Comparison of ENCODE assay signal across 8 cellular contexts in the genomic region with DNA sequence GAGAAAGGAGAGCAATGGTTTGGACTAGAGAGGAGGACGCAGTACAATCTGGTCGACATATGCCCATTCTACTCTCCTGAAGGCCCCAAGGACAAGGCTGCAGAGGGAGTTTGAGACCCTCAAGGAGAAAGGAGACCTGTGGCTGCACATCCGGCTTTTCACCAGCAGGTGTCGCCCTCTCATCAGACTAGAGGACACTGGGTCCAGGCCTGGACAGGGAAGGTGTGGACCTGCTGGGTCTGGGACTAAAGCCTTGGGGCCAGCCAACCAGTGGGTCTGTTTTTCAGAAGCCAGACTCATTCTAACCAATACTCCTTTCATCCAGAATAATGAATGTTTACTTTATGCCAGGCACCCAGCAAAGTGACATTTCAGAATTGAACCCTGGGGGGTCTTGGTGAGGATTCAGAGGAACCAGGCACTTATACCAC. TPM values are rescaled to one million over a fixed set of nuclear protein-coding genes. Genes with fewer than 3 reads are reported as not detected.
DNase-seq lines count a peak whose midpoint lies in the region; ATAC-seq and TF ChIP-seq lines count a peak whose summit lies in the region.

No MANE protein-coding gene starts in this region.

- H3K27me3 Mint-ChIP-seq in T-helper 2 cell treated with Interferon-gamma antibody and Interleukin-4, amounts not matched to agents 5 μg/mL and 100 μg/mL, for 36 hours (ENCODE audit: low read depth), result peaks cover 4% of the 10 kb centered on the region

- ATAC-seq in right cardiac atrium, result peak; percentile 15 to 25
- peak; percentile 15 to 17 for ATAC-seq in gastrocnemius medialis
- no peak for ATAC-seq in GM21515 (IDR thresholded peaks at IDR 0.05; ENCODE audit: unreplicated experiment)
- no peak for ATAC-seq in GM21576 (IDR thresholded peaks at IDR 0.05; ENCODE audit: unreplicated experiment)

- peak; percentile 93 for TF ChIP-seq CTCF in GM10266 (IDR thresholded peaks at IDR 0.05; ENCODE audit: control insufficient read depth, insufficient read depth, low read depth, missing control alignments)
- peak; percentile 97 for TF ChIP-seq CTCF in NB4 (IDR thresholded peaks at IDR 0.05; ENCODE audit: low read depth, low read length)
- TF ChIP-seq CTCF in gastrocnemius medialis (IDR thresholded peaks at IDR 0.05 in 4 of 5, conservative IDR thresholded peaks at IDR 0.05 in 1 of 5), result peak; percentile 95 to 99 (median 99)

- H3K4me1 ChIP-seq in right cardiac atrium (ENCODE audit: control insufficient read depth, insufficient read depth, low read length), result peaks cover 2% of the 10 kb centered on the region
- H3K4me1 ChIP-seq in gastrocnemius medialis, result peaks cover 12 to 17% of the 10 kb centered on the region in 2 donors

- DNase-seq in GM10266 (ENCODE audit: extremely low spot score), result peak; percentile 72
- DNase-seq in NB4 (ENCODE audit: low read depth), result peak; percentile 72
- DNase-seq in T-helper 2 cell treated with Interferon-gamma antibody and Interleukin-4, amounts not matched to agents 5 μg/mL and 100 μg/mL, for 36 hours (ENCODE audit: low spot score), result peak; percentile 56
- DNase-seq in amniotic stem cell (lab: John Stamatoyannopoulos, UW), result peak; percentile 34
- DNase-seq in right cardiac atrium, result peak; percentile 78 to 92 (median 89)
- peak; percentile 59 to 84 for DNase-seq in gastrocnemius medialis

- no peaks in the 10 kb centered on the region for H3K36me3 Mint-ChIP-seq in T-helper 2 cell treated with Interferon-gamma antibody and Interleukin-4, amounts not matched to agents 5 μg/mL and 100 μg/mL, for 36 hours (ENCODE audit: low read depth)

- peaks cover 9% of the 10 kb centered on the region for H3K4me1 Mint-ChIP-seq in T-helper 2 cell treated with Interferon-gamma antibody and Interleukin-4, amounts not matched to agents 5 μg/mL and 100 μg/mL, for 36 hours (ENCODE audit: low read depth)

- H3K9me3 Mint-ChIP-seq in T-helper 2 cell treated with Interferon-gamma antibody and Interleukin-4, amounts not matched to agents 5 μg/mL and 100 μg/mL, for 36 hours, result no peaks in the 10 kb centered on the region

- intact Hi-C loops in right cardiac atrium (cut with DNase I), result loop anchor here in 3 of 4 donors (2.0 to 5.0 kb wide), 2 partner anchors 46 to 48 kb away; no protein-coding TSS in a partner anchor
- intact Hi-C loops in gastrocnemius medialis (cut with DNase I; ENCODE audit: low total_unique reads), result loop anchor here (1.0 kb wide), 2 partner anchors 23 to 47 kb away; no protein-coding TSS in a partner anchor

- no peak overlapping the region for H3K4me3 Mint-ChIP-seq in T-helper 2 cell treated with Interferon-gamma antibody and Interleukin-4, amounts not matched to agents 5 μg/mL and 100 μg/mL, for 36 hours

- no peak overlapping the region for H3K27ac ChIP-seq in right cardiac atrium (ENCODE audit: low read length)
- H3K27ac ChIP-seq in gastrocnemius medialis, result peak overlapping the region in 3 of 4 donors; percentile 12 to 100 (median 97)

- WGBS in right cardiac atrium, result 2% methylated on average over 4 of the region's 4 CpGs

- in situ Hi-C loops in gastrocnemius medialis (cut with MboI; ENCODE audit: low sequenced_read_pairs in 4 of 4), result loop anchor here in 2 of 4 donors (10.0 kb wide), 1 partner anchor 46 kb away; no protein-coding TSS in a partner anchor

- no peak for TF ChIP-seq POLR2A in NB4 (IDR thresholded peaks at IDR 0.05; ENCODE audit: extremely low read depth, insufficient read length)
- TF ChIP-seq POLR2A in gastrocnemius medialis (IDR thresholded peaks at IDR 0.05), result peak in 1 of 2 donors; percentile 28

- H3K4me3 ChIP-seq in NB4 (ENCODE audit: low read depth, low read length) (no peak overlapping the region), right cardiac atrium (ENCODE audit: low read length) (no peak overlapping the region), gastrocnemius medialis (no peak overlapping the region)

- H3K27me3 ChIP-seq in right cardiac atrium (ENCODE audit: control insufficient read depth, insufficient read depth), result no peaks in the 10 kb centered on the region
- no peaks in the 10 kb centered on the region for H3K27me3 ChIP-seq in gastrocnemius medialis

- no peaks in the 10 kb centered on the region for H3K9me3 ChIP-seq in right cardiac atrium (ENCODE audit: control insufficient read depth, low read length)
- H3K9me3 ChIP-seq in gastrocnemius medialis, result no peaks in the 10 kb centered on the region

- H3K36me3 ChIP-seq in gastrocnemius medialis, result no peaks in the 10 kb centered on the region

- H3K27ac Mint-ChIP-seq in T-helper 2 cell treated with Interferon-gamma antibody and Interleukin-4, amounts not matched to agents 5 μg/mL and 100 μg/mL, for 36 hours, result no peak overlapping the region

RNA-seq across cellular contexts. Expression of a gene that starts 5.0 kb away (rescaled TPM):
- total RNA-seq in right cardiac atrium, result under 1 TPM in 3 of 4 donors, not detected in 1; 0.09 to 0.37 (median 0.14) TPM
- polyA plus RNA-seq in right cardiac atrium, result 0.77 TPM
- under 1 TPM in 2 of 4 donors, not detected in 2; 0.10 to 0.19 TPM for total RNA-seq in gastrocnemius medialis

RNA-seq across cellular contexts. Expression of a gene that starts 8.8 kb away (rescaled TPM):
- total RNA-seq in right cardiac atrium (1,000 to 10,000 TPM; 2,213 to 3,018 (median 2,419) TPM), gastrocnemius medialis (1,000 to 10,000 TPM in 1 of 4 donors, 100 to 1,000 TPM in 3; 355 to 1,466 (median 716) TPM)
- 3,985 TPM for polyA plus RNA-seq in right cardiac atrium

RNA-seq across cellular contexts. Expression of a gene that starts 12.8 kb away (rescaled TPM):
- total RNA-seq in right cardiac atrium (under 1 TPM; 0.31 to 0.93 (median 0.64) TPM), gastrocnemius medialis (under 1 TPM in 3 of 4 donors, not detected in 1; 0.64 to 0.94 (median 0.80) TPM)
- 0.52 TPM for polyA plus RNA-seq in right cardiac atrium

RNA-seq across cellular contexts. Expression of a gene that starts 33.1 kb away (rescaled TPM):
- total RNA-seq in right cardiac atrium (10 to 100 TPM; 22.8 to 27.0 (median 24.0) TPM), gastrocnemius medialis (10 to 100 TPM; 25.9 to 44.1 (median 31.5) TPM)
- 22.1 TPM for polyA plus RNA-seq in right cardiac atrium

RNA-seq across cellular contexts. Expression of a gene that starts 34.5 kb away (rescaled TPM):
- total RNA-seq in right cardiac atrium (1 to 10 TPM; 1.9 to 4.7 (median 4.1) TPM), gastrocnemius medialis (not detected)
- polyA plus RNA-seq in right cardiac atrium, result 3.4 TPM

Comparison
In these comparisons a context has a peak if more than half of its experiments do, and no peak if none do; other contexts are left out.
1. DNase-seq: peak in every context shown above with its lines; median percentile 89 in right cardiac atrium; 72 in GM10266; 72 in NB4; 72 in gastrocnemius medialis; 56 in T-helper 2 cell treated with Interferon-gamma antibody and Interleukin-4, amounts not matched to agents 5 μg/mL and 100 μg/mL, for 36 hours; 34 in amniotic stem cell.
2. ATAC-seq: peak in right cardiac atrium (2 of 2) and gastrocnemius medialis (2 of 2); none in GM21515 (single experiment) and GM21576 (single experiment).
3. Peak in every context shown above with its lines, with median percentiles within 50 percentile points of each other: CTCF ChIP-seq.